ENCODE assay signal across 10 cellular contexts in the genomic region with DNA sequence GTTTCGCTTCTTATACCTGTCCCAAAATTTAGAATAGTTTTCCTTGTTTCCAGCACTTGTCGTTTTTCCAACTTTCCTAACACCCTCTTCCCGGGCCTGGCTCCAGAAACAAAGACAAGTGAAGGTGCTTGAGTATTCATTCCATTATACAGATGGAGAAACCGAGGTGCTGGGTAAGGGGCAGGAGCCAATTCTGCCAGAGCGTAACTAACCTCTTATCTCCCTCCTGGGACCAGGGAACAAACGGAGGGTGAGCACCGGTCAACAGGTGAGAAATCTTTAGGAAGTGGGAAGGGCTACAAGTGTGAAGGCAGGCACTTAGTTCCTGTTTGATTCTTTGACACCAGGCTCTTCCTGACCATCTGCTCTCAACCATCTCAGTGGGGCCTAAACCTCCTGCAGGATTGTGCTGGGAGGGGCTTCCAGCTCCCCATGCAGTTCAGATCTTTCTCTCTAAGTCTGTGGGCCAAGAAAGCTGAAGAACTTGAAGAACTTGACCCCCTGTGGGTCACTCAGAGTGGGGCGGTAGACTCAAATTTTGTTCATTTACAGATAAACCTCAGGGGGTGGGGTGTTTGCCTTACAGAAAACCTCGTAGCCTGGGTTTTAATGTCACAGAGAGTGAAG. TPM values are rescaled to one million over a fixed set of nuclear protein-coding genes. Genes with fewer than 3 reads are reported as not detected.
A peak's percentile ranks its signal among the peaks of the same experiment; 100 is the strongest.
DNase-seq lines count a peak whose midpoint lies in the region; ATAC-seq and TF ChIP-seq lines count a peak whose summit lies in the region.
"Had no signal": no experiment of that assay in that cellular context is flagged by ENCODE, and none has a peak within 500 bp of the region (broad histone marks: within the 10 kb centered on the region; RNA-seq: fewer than 3 reads in every experiment).

No MANE protein-coding gene starts in this region.

- H3K4me1 Mint-ChIP-seq in endodermal cell (peaks cover 96% of the 10 kb centered on the region), nephron (peaks cover 95% of the 10 kb centered on the region)

- H3K4me1 ChIP-seq in left ventricle myocardium inferior (peaks cover 98% of the 10 kb centered on the region), endodermal cell (ENCODE audit: control insufficient read depth, insufficient read depth, low read length) (peaks cover 47% of the 10 kb centered on the region), upper lobe of left lung (peaks cover 93 to 100% (median 98%) of the 10 kb centered on the region in 4 donors)

- H3K4me3 Mint-ChIP-seq in endodermal cell = peak overlapping the region; percentile 15
- H3K4me3 Mint-ChIP-seq in nephron = peak overlapping the region in 2 of 3 experiments; percentile 30 to 54

- no peak overlapping the region for H3K9ac ChIP-seq in endodermal cell (ENCODE audit: extremely low read depth, low read length, poor library complexity, severe bottlenecking)

- no peak for DNase-seq in left ventricle myocardium inferior
- DNase-seq in Right ventricle myocardium inferior (ENCODE audit: missing footprints) = no peak
- DNase-seq in endodermal cell = peak; percentile 84
- no peak for DNase-seq in upper lobe of left lung
- no peak for DNase-seq in NCI-H2107 treated with DMSO at 0.1 percent for 48 hours (lab: John Stamatoyannopoulos, UW; ENCODE audit: unreplicated experiment)
- no peak for DNase-seq in stimulated activated CD4-positive, alpha-beta T cell treated with anti-CD3 and anti-CD28 coated beads, Interleukin-2, amount 100 ng/mL, for 48 hours
- DNase-seq: kidney, T-helper 9 cell had no signal

- WGBS in endodermal cell (ENCODE audit: insufficient coverage in 1 of 2, insufficient read length in 1 of 2), 2 experiments = 58 to 63% methylated on average over 5 to 9 of the region's 9 CpGs
- WGBS in upper lobe of left lung, 2 donors = 56 to 66% methylated on average over 9 of the region's 9 CpGs

- peak overlapping the region; percentile 95 for H3K27ac ChIP-seq in left ventricle myocardium inferior (replicated peaks)
- H3K27ac ChIP-seq in endodermal cell (ENCODE audit: low read depth, low read length) = no peak overlapping the region
- H3K27ac ChIP-seq in upper lobe of left lung = peak overlapping the region; percentile 78 to 85 (median 80)

- ATAC-seq in Right ventricle myocardium inferior (no peak), upper lobe of left lung (ENCODE audit: low FRiP score in 2 of 2) (no peak), GM21737 (IDR thresholded peaks at IDR 0.05; ENCODE audit: unreplicated experiment) (no peak)

- TF ChIP-seq CTCF in left ventricle myocardium inferior (IDR thresholded peaks at IDR 0.05; ENCODE audit: borderline replicate concordance) = no peak
- no peak for TF ChIP-seq CTCF in endodermal cell (conservative IDR thresholded peaks at IDR 0.05)
- TF ChIP-seq CTCF in nephron (IDR thresholded peaks at IDR 0.05; ENCODE audit: unreplicated experiment in 3 of 3) = no peak
- TF ChIP-seq CTCF in upper lobe of left lung (IDR thresholded peaks at IDR 0.05) = no peak

- H3K4me3 ChIP-seq in left ventricle myocardium inferior (peak overlapping the region; percentile 30), endodermal cell (ENCODE audit: low read length) (peak overlapping the region; percentile 100), upper lobe of left lung (peak overlapping the region in 1 of 4 donors; percentile 4)

- H3K27me3 Mint-ChIP-seq in endodermal cell (ENCODE audit: insufficient read depth) (no peaks in the 10 kb centered on the region), nephron (ENCODE audit: low read depth) (peaks cover 8% of the 10 kb centered on the region)

- H3K9me3 Mint-ChIP-seq in endodermal cell (no peaks in the 10 kb centered on the region), nephron (no peaks in the 10 kb centered on the region)

- no peaks in the 10 kb centered on the region for H3K36me3 Mint-ChIP-seq in endodermal cell (ENCODE audit: low read depth)
- H3K36me3 Mint-ChIP-seq in nephron (ENCODE audit: low read depth) = peaks cover 5% of the 10 kb centered on the region

- TF ChIP-seq POLR2A in upper lobe of left lung (IDR thresholded peaks at IDR 0.05) = no peak

- intact Hi-C loops in left ventricle myocardium inferior (cut with micrococcal nuclease) (loop anchor here (5.0 kb wide), 1 partner anchor 103 kb away; no protein-coding TSS in a partner anchor), Right ventricle myocardium inferior (cut with DNase I) (no loop called here)

- no peak for TF ChIP-seq EP300 in upper lobe of left lung (IDR thresholded peaks at IDR 0.05)

- peak overlapping the region; percentile 91 for H3K27ac Mint-ChIP-seq in endodermal cell
- H3K27ac Mint-ChIP-seq in nephron = peak overlapping the region; percentile 62 to 91 (median 85)

- H3K36me3 ChIP-seq in left ventricle myocardium inferior (no peaks in the 10 kb centered on the region), endodermal cell (ENCODE audit: control insufficient read depth, insufficient read depth, low read length) (peaks cover 77% of the 10 kb centered on the region), upper lobe of left lung (peaks cover 0 to 12% (median 0%) of the 10 kb centered on the region in 4 donors)

- no peaks in the 10 kb centered on the region for H3K27me3 ChIP-seq in left ventricle myocardium inferior (ENCODE audit: low read depth)
- H3K27me3 ChIP-seq in endodermal cell (ENCODE audit: control insufficient read depth, insufficient read depth, low read length, poor library complexity, severe bottlenecking) = no peaks in the 10 kb centered on the region
- no peaks in the 10 kb centered on the region for H3K27me3 ChIP-seq in upper lobe of left lung

- H3K9me3 ChIP-seq in left ventricle myocardium inferior (replicated peaks) (no peaks in the 10 kb centered on the region), endodermal cell (ENCODE audit: control insufficient read depth, low read length) (no peaks in the 10 kb centered on the region), upper lobe of left lung (no peaks in the 10 kb centered on the region)

RNA-seq across cellular contexts. Expression of a gene that starts 8.7 kb away (rescaled TPM):
- 29.1 TPM for total RNA-seq in left ventricle myocardium inferior
- 15.3 TPM for total RNA-seq in Right ventricle myocardium inferior
- 10 to 100 TPM; 61.2 to 86.1 TPM for total RNA-seq in endodermal cell
- 22.9 TPM for polyA plus RNA-seq in endodermal cell (2013, experiment 1 of 2)
- 24.4 TPM for polyA plus RNA-seq in endodermal cell (2013, experiment 2 of 2)
- total RNA-seq in upper lobe of left lung = 100 to 1,000 TPM in 3 of 6 donors, 10 to 100 TPM in 3; 77.5 to 150 (median 101) TPM
